ENCODE assay signal across 12 cellular contexts in the genomic region with DNA sequence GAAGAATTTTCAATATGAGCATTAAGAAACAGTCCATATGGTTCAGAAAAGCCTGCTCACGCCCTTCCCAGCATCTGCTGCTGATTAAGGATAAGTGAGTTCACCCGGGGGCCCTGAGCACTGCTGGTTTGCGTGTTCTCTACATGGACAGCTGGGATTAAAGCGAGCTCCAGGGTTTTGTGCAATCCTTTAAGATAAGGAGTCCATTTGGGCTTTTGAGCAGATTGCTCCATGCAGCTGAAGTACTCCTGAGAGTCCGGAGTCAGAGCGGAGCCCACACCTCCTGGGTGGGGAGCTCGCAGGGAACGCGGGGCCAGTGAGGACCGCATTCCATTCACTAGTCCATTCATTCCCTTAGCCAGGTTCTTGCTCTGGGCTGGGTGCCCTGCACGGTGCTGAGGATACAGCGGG.
DNase-seq lines count a peak whose midpoint lies in the region; ATAC-seq and TF ChIP-seq lines count a peak whose summit lies in the region.
"Had no signal": no experiment of that assay in that cellular context is flagged by ENCODE, and none has a peak within 500 bp of the region (broad histone marks: within the 10 kb centered on the region; RNA-seq: fewer than 3 reads in every experiment).

No MANE protein-coding gene starts in this region.

- no peak for TF ChIP-seq CTCF in cardiac fibroblast (IDR thresholded peaks at IDR 0.05; ENCODE audit: low read depth, low read length)
- no peak for TF ChIP-seq CTCF in left lung (IDR thresholded peaks at IDR 0.05)
- no peak for TF ChIP-seq CTCF in tibial artery (IDR thresholded peaks at IDR 0.05)
- no peak for TF ChIP-seq CTCF in PC-3 (conservative IDR thresholded peaks at IDR 0.05; ENCODE audit: low read depth, low read length)

- H3K9ac ChIP-seq in GM23248 (peak overlapping the region; percentile 63), PC-3 (ENCODE audit: low read length) (no peak overlapping the region)

- H3K4me3 ChIP-seq in GM23248 (no peak overlapping the region), cardiac fibroblast (replicated peaks in 1 of 2; ENCODE audit: low read depth in 2 of 2, low read length in 2 of 2) (no peak overlapping the region), left lung (no peak overlapping the region), tibial artery (no peak overlapping the region), PC-3 (ENCODE audit: low read length) (no peak overlapping the region)
- H3K4me3 ChIP-seq: SJCRH30 had no signal

- 8 to 9% methylated on average over 12 of the region's 12 CpGs for WGBS in GM23248 (ENCODE audit: low coverage in 1 of 2, low lambda C conversion rate in 2 of 2, missing lambda C conversion rate in 2 of 2), 2 experiments

- peaks cover 20% of the 10 kb centered on the region for H3F3A ChIP-seq in GM23248 (ENCODE audit: insufficient read depth)
- no peaks in the 10 kb centered on the region for H3F3A ChIP-seq in PC-3 (ENCODE audit: low read length, unreplicated experiment)

- H3K79me2 ChIP-seq in GM23248 (ENCODE audit: insufficient read depth): no peaks in the 10 kb centered on the region
- H3K79me2 ChIP-seq in PC-3 (ENCODE audit: low read length): no peaks in the 10 kb centered on the region

- peak; percentile 97 for DNase-seq in GM23248
- DNase-seq in cardiac fibroblast (ENCODE audit: low read depth in 2 of 2): peak; percentile 72 to 97
- no peak for DNase-seq in left lung
- DNase-seq in tibial artery: peak; percentile 68 to 75
- DNase-seq in PC-3: no peak
- DNase-seq in activated CD4-positive, alpha-beta T cell treated with anti-CD3 and anti-CD28 coated beads for 48 hours: no peak
- DNase-seq in MV-4-11 (lab: John Stamatoyannopoulos, UW): no peak
- DNase-seq in DMS114 treated with DMSO at 0.1 percent for 48 hours (lab: John Stamatoyannopoulos, UW; ENCODE audit: unreplicated experiment): no peak
- DNase-seq: activated CD4-positive, alpha-beta T cell treated with anti-CD3 and anti-CD28 coated beads, Interleukin-2, amount 50 U/mL, for 48 hours; GF-D8; NCI-H1694 treated with DMSO at 0.1 percent for 48 hours had no signal

- peaks cover 33% of the 10 kb centered on the region for H3K4me1 ChIP-seq in GM23248 (ENCODE audit: insufficient read depth)
- peaks cover 0 to 8% of the 10 kb centered on the region in 2 donors for H3K4me1 ChIP-seq in left lung
- no peaks in the 10 kb centered on the region for H3K4me1 ChIP-seq in tibial artery
- H3K4me1 ChIP-seq in PC-3 (ENCODE audit: insufficient read depth, low read length): peaks cover 7% of the 10 kb centered on the region

- CTCF ChIA-PET in PC-3 (lab: Charles Lee): no interaction called here

- H3K9me3 ChIP-seq in GM23248 (ENCODE audit: low read depth) (no peaks in the 10 kb centered on the region), left lung (no peaks in the 10 kb centered on the region), tibial artery (no peaks in the 10 kb centered on the region), PC-3 (ENCODE audit: low read length) (no peaks in the 10 kb centered on the region)
- H3K9me3 ChIP-seq: SJCRH30 had no signal

- peak; percentile 80 for ATAC-seq in left lung
- no peak for ATAC-seq in PC-3

- in situ Hi-C loops in GM23248 (cut with MboI): no loop called here

- no TSS peak for BruUV-seq in PC-3 (replicated peaks; lab: Mats Ljungman, UMichigan)

- H3K9me2 ChIP-seq in GM23248 (ENCODE audit: insufficient read depth) (no peaks in the 10 kb centered on the region), PC-3 (replicated peaks; ENCODE audit: low read length) (no peaks in the 10 kb centered on the region)

- H3K4me2 ChIP-seq in GM23248 (ENCODE audit: unreplicated experiment) (peak overlapping the region; percentile 54), PC-3 (ENCODE audit: low read length) (no peak overlapping the region)

- H3K27ac ChIP-seq in GM23248 (peak overlapping the region; percentile 74), left lung (no peak overlapping the region), tibial artery (no peak overlapping the region), PC-3 (ENCODE audit: low read length) (no peak overlapping the region)
- H3K27ac ChIP-seq: SJCRH30 had no signal

- H4K20me1 ChIP-seq in GM23248 (ENCODE audit: insufficient read depth) (no peaks in the 10 kb centered on the region), PC-3 (ENCODE audit: low read length) (no peaks in the 10 kb centered on the region)

- H2AFZ ChIP-seq in GM23248 (no peak overlapping the region), PC-3 (ENCODE audit: low read length) (no peak overlapping the region)

- H3K27me3 ChIP-seq in GM23248 (replicated peaks; ENCODE audit: insufficient read depth) (no peaks in the 10 kb centered on the region), left lung (peaks cover 0 to 29% of the 10 kb centered on the region in 2 donors), tibial artery (peaks cover 0 to 25% of the 10 kb centered on the region in 2 donors), PC-3 (ENCODE audit: low read length) (no peaks in the 10 kb centered on the region)
- H3K27me3 ChIP-seq: SJCRH30 had no signal

- POLR2A ChIA-PET in PC-3 (lab: Charles Lee; ENCODE audit: unreplicated experiment): no interaction called here

- H3K36me3 ChIP-seq in GM23248 (ENCODE audit: low read depth) (no peaks in the 10 kb centered on the region), left lung (no peaks in the 10 kb centered on the region), tibial artery (no peaks in the 10 kb centered on the region), PC-3 (ENCODE audit: low read depth, low read length) (no peaks in the 10 kb centered on the region)
- H3K36me3 ChIP-seq: SJCRH30 had no signal

- intact Hi-C loops in left lung (cut with DNase I) (no loop called here), tibial artery (cut with DNase I; ENCODE audit: low total_unique reads) (no loop called here), PC-3 (cut with micrococcal nuclease) (no loop called here)

Comparison
In these comparisons a context has a peak if more than half of its experiments do, and no peak if none do; other contexts are left out.
1. DNase-seq: peak in GM23248 (single experiment), cardiac fibroblast (2 of 2) and tibial artery (2 of 2); none in left lung (0 of 2), PC-3 (single experiment), activated CD4-positive, alpha-beta T cell treated with anti-CD3 and anti-CD28 coated beads for 48 hours (single experiment), MV-4-11 (single experiment) and DMS114 treated with DMSO at 0.1 percent for 48 hours (single experiment).